ENCODE assay signal across 21 cellular contexts in the genomic region with DNA sequence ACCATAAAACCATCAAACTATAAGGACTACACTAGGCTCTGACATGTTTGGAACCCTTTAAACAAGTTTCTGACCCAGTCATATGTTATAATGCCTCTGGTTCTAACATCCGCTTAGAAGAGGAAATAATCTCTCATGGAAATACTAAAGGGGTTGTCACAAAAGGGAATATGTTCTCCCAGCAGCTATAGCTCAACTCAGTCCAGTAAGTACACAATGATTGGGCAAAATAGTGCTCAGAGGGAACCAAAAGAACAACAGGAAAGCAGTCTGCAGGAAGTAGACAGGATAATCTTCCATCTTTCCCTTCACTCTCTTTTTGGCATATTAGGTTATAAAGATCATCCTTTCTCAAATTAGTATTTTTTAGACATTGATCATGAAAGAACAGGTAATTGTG.
"Had no signal": no experiment of that assay in that cellular context is flagged by ENCODE, and none has a peak within 500 bp of the region (broad histone marks: within the 10 kb centered on the region; RNA-seq: fewer than 3 reads in every experiment).

No MANE protein-coding gene starts in this region.

- ATAC-seq: effector memory CD8-positive, alpha-beta T cell; foreskin keratinocyte; left cardiac atrium; left ventricle myocardium superior; naive thymus-derived CD4-positive, alpha-beta T cell; sciatic nerve; stimulated activated naive B cell treated with anti-CD40 and anti-IgM and Interleukin-4, amounts not matched to agents 10 μg/mL and 1 μg/mL and 100 μg/mL, for 72 hours; stimulated activated naive CD8-positive, alpha-beta T cell treated with anti-CD3 and anti-CD28 coated beads, Interleukin-15, amount 100 ng/mL, for 72 hours had no signal

- H3K27ac ChIP-seq: coronary artery, foreskin keratinocyte, hepatocyte, testis, tibial nerve had no signal

- H3K27me3 ChIP-seq: foreskin keratinocyte, hepatocyte, spleen, testis, tibial nerve had no signal

- H3K4me3 ChIP-seq: coronary artery, hepatocyte, spleen, testis, tibial nerve had no signal

- H3K9me3 ChIP-seq: spleen, testis, tibial nerve had no signal

- DNase-seq: effector memory CD8-positive, alpha-beta T cell; erythroblast; foreskin keratinocyte; head of caudate nucleus; kidney; left cardiac atrium; left ventricle myocardium superior; mammary epithelial cell; naive thymus-derived CD4-positive, alpha-beta T cell; nephron progenitor cell; spleen; stimulated activated CD4-positive, alpha-beta T cell treated with anti-CD3 and anti-CD28 coated beads, Interleukin-15, amount 100 ng/mL, for 24 hours; stimulated activated CD4-positive, alpha-beta T cell treated with anti-CD3 and anti-CD28 coated beads, Interleukin-1b, Interleukin-23, amount 100 ng/mL, for 48 hours; stimulated activated CD4-positive, alpha-beta T cell treated with anti-CD3 and anti-CD28 coated beads, Interleukin-4, amount 100 ng/mL, for 4 hours; stimulated activated naive B cell treated with anti-CD40 and anti-IgM and Interleukin-4, amounts not matched to agents 10 μg/mL and 1 μg/mL and 100 μg/mL, for 72 hours; stimulated activated naive CD8-positive, alpha-beta T cell treated with anti-CD3 and anti-CD28 coated beads, Interleukin-15, amount 100 ng/mL, for 72 hours; testis had no signal
